ENCODE assay signal across 9 cellular contexts in genomic region chr16:84514874-84515835, GRCh38. TPM values are rescaled to one million over a fixed set of nuclear protein-coding genes. Genes with fewer than 3 reads are reported as not detected.
DNase-seq lines count a peak whose midpoint lies in the region; ATAC-seq, FAIRE-seq and TF ChIP-seq lines count a peak whose summit lies in the region.
"Had no signal": no experiment of that assay in that cellular context is flagged by ENCODE, and none has a peak within 500 bp of the region (broad histone marks: within the 10 kb centered on the region; RNA-seq: fewer than 3 reads in every experiment).

No MANE protein-coding gene starts in this region.

- TF ChIP-seq POLR2A in Peyer's patch (IDR thresholded peaks at IDR 0.05) = no peak

- no peaks in the 10 kb centered on the region for H3K79me1 ChIP-seq in neuronal stem cell (ENCODE audit: low read depth, low read length)

- in situ Hi-C loops in ACHN (cut with HindIII; ENCODE audit: low pct_ligation_motif_present, low pct_unique_long_range_greater_than_20kb, low sequenced_read_pairs) = loop anchor here (25.0 kb wide), 1 partner anchor 222 kb away; no protein-coding TSS in a partner anchor

- no peak overlapping the region for H3K23ac ChIP-seq in neuronal stem cell (ENCODE audit: low read depth, low read length, poor library complexity)

- H3K4ac ChIP-seq in neuronal stem cell (ENCODE audit: low read length) = no peak overlapping the region

- no peak overlapping the region for H4K91ac ChIP-seq in neuronal stem cell (ENCODE audit: low read depth, low read length, poor library complexity)

- H3K18ac ChIP-seq in neuronal stem cell (ENCODE audit: low read length) = peak overlapping the region; percentile 73

- DNase-seq in Peyer's patch (peak; percentile 32 to 93 (median 89)), neuronal stem cell (ENCODE audit: low spot score) (no peak), ACHN (no peak), NCI-H748 (lab: John Stamatoyannopoulos, UW; ENCODE audit: unreplicated experiment) (no peak), frontal cortex (ENCODE audit: low spot score in 2 of 2) (no peak)
- DNase-seq in activated effector memory CD4-positive, alpha-beta T cell treated with anti-CD3 and anti-CD28 coated beads, Interleukin-2, amount 50 U/mL, for 16 hours = peak; percentile 91

- H3K9ac ChIP-seq in neuronal stem cell (ENCODE audit: low read depth, low read length, poor library complexity) = peak overlapping the region; percentile 68

- no peak overlapping the region for H2BK120ac ChIP-seq in neuronal stem cell (ENCODE audit: low read depth, low read length)

- no peaks in the 10 kb centered on the region for H3K36me3 ChIP-seq in Peyer's patch
- no peaks in the 10 kb centered on the region for H3K36me3 ChIP-seq in neuronal stem cell (replicated peaks in 1 of 2; ENCODE audit: control insufficient read depth in 2 of 2, insufficient read depth in 2 of 2, low read length in 2 of 2)

- peak; percentile 78 for ATAC-seq in GM19025 (IDR thresholded peaks at IDR 0.05; ENCODE audit: low read depth, unreplicated experiment)
- ATAC-seq in HG03060 (IDR thresholded peaks at IDR 0.05; ENCODE audit: low read depth, unreplicated experiment) = peak; percentile 74

- H2BK15ac ChIP-seq in neuronal stem cell (ENCODE audit: low read length) = peak overlapping the region; percentile 90

- no peak for TF ChIP-seq CTCF in Peyer's patch (IDR thresholded peaks at IDR 0.05)

- H2BK12ac ChIP-seq in neuronal stem cell (ENCODE audit: low read length) = no peak overlapping the region

- H2BK5ac ChIP-seq in neuronal stem cell (ENCODE audit: low read length) = peak overlapping the region; percentile 79

- H3K27ac ChIP-seq in Peyer's patch = peak overlapping the region; percentile 63 to 78 (median 74)
- peak overlapping the region; percentile 13 for H3K27ac ChIP-seq in neuronal stem cell (replicated peaks; ENCODE audit: low read length)
- H3K27ac ChIP-seq: VCaP had no signal

- no peak overlapping the region for H3K4me2 ChIP-seq in neuronal stem cell (ENCODE audit: insufficient read depth, low read length, poor library complexity, severe bottlenecking)

- H3K4me1 ChIP-seq in Peyer's patch = peaks cover 0 to 21% (median 14%) of the 10 kb centered on the region in 4 donors
- peaks cover 17 to 23% of the 10 kb centered on the region in 2 donors for H3K4me1 ChIP-seq in neuronal stem cell (ENCODE audit: control insufficient read depth in 2 of 2, insufficient read depth in 1 of 2, low read depth in 1 of 2, low read length in 2 of 2)

- H3K9me3 ChIP-seq in Peyer's patch = no peaks in the 10 kb centered on the region
- H3K9me3 ChIP-seq in neuronal stem cell (replicated peaks in 1 of 2; ENCODE audit: control insufficient read depth in 2 of 2, insufficient read depth in 1 of 2, low read depth in 1 of 2, low read length in 2 of 2) = no peaks in the 10 kb centered on the region

- peak overlapping the region; percentile 9 for H2AK5ac ChIP-seq in neuronal stem cell (ENCODE audit: low read depth, low read length)

- no peak overlapping the region for H4K8ac ChIP-seq in neuronal stem cell (ENCODE audit: low read depth, low read length)

- H3K27me3 ChIP-seq in Peyer's patch = no peaks in the 10 kb centered on the region
- no peaks in the 10 kb centered on the region for H3K27me3 ChIP-seq in neuronal stem cell (ENCODE audit: control insufficient read depth in 3 of 3, insufficient read depth in 3 of 3, low read depth in 1 of 3, low read length in 3 of 3)

- FAIRE-seq in frontal cortex (lab: Jason Lieb, UNC) = no peak

- no peak overlapping the region for H3K4me3 ChIP-seq in Peyer's patch
- H3K4me3 ChIP-seq in neuronal stem cell (ENCODE audit: low read length in 2 of 2) = no peak overlapping the region

- peak overlapping the region; percentile 47 for H2AFZ ChIP-seq in neuronal stem cell (ENCODE audit: low read length)

- WGBS in neuronal stem cell (ENCODE audit: extremely low coverage in 2 of 2, insufficient read length in 2 of 2, insufficient replicate concordance in 1 of 2), 2 donors = no CpG with 5 or more reads among the region's 26 CpGs

- peak overlapping the region; percentile 28 for H3K14ac ChIP-seq in neuronal stem cell (ENCODE audit: low read length)

RNA-seq across cellular contexts. Expression of gene MEAK7, which starts 10.7 kb away (rescaled TPM):
- total RNA-seq in Peyer's patch (10 to 100 TPM in 3 of 4 donors, 1 to 10 TPM in 1; 7.4 to 54.3 (median 47.0) TPM), frontal cortex (8.2 TPM)
- polyA plus RNA-seq in neuronal stem cell (2013, experiment 1 of 2) = 8.0 TPM
- polyA plus RNA-seq in neuronal stem cell (2013, experiment 2 of 2) = 8.4 TPM

Comparison
In these comparisons a context has a peak if more than half of its experiments do, and no peak if none do; other contexts are left out.
1. DNase-seq: peak in Peyer's patch (3 of 3) and activated effector memory CD4-positive, alpha-beta T cell treated with anti-CD3 and anti-CD28 coated beads, Interleukin-2, amount 50 U/mL, for 16 hours (single experiment); none in neuronal stem cell (single experiment), ACHN (single experiment), NCI-H748 (single experiment) and frontal cortex (0 of 2).